In the genomic region with DNA sequence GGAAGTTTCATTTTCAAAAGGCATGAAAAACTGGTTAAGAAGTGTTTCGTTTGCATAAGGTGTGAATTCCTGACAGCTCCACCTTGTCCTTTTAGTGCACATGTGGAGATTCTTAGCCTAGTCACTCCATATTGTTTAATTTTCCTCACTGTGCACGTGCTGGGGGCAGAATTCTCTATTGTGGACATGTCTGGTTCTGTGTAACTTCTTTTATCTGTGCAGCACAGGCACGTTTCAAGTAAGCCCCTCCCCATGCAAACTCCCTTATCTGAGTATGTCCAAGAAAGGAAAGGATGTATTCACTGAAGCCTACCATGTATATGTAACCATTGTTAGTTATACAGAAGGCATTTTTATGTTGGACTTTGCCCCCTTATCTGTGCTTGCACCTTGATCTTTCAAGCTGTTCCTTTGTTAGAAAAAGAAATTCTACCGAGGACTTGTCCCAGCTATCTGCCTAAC, we compare ENCODE assay signal across 34 cellular contexts.
A peak's percentile ranks its signal among the peaks of the same experiment; 100 is the strongest.
DNase-seq lines count a peak whose midpoint lies in the region; ATAC-seq, FAIRE-seq and TF ChIP-seq lines count a peak whose summit lies in the region.
"Had no signal": no experiment of that assay in that cellular context is flagged by ENCODE, and none has a peak within 500 bp of the region (broad histone marks: within the 10 kb centered on the region; RNA-seq: fewer than 3 reads in every experiment).

No MANE protein-coding gene starts in this region.

- DNase-seq in DMS53 (lab: John Stamatoyannopoulos, UW) (peak; percentile 73), OCI-M2 (lab: John Stamatoyannopoulos, UW; ENCODE audit: unreplicated experiment) (peak; percentile 12), endothelial cell of umbilical vein (ENCODE audit: low read depth, low spot score) (peak; percentile 87), progenitor cell of endocrine pancreas (ENCODE audit: low spot score, unreplicated experiment) (no peak), posterior cingulate gyrus (no peak), AG20443 (ENCODE audit: low spot score) (no peak)
- DNase-seq: activated CD4-positive, alpha-beta memory T cell treated with anti-CD3 and anti-CD28 coated beads, Interleukin-2, amount 10 ng/mL, durations not matched to agents 7 days and 5 days; activated CD4-positive, alpha-beta T cell treated with anti-CD3 and anti-CD28 coated beads for 1 hour; C1 segment of cervical spinal cord; effector CD8-positive, alpha-beta T cell; EL; esophagus squamous epithelium; foreskin melanocyte; H7; hippocampal formation; mesenchymal stem cell; naive B cell; NCI-H1417 treated with DMSO at 0.1 percent for 48 hours; NCI-H2081 treated with DMSO at 0.1 percent for 48 hours; NCI-H446; NCI-H82; nucleus accumbens; retina; stimulated activated CD4-positive, alpha-beta T cell treated with anti-CD3 and anti-CD28 coated beads, Interleukin-2, amount 100 ng/mL, for 24 hours; T-helper 1 cell; transverse colon had no signal

- H3K4me1 ChIP-seq in endothelial cell of umbilical vein (ENCODE audit: control insufficient read depth, extremely low read depth, insufficient read depth, low read length) = peaks cover 20% of the 10 kb centered on the region
- H3K4me1 ChIP-seq: esophagus squamous epithelium had no signal

- BruUV-seq in endothelial cell of umbilical vein (replicated peaks; lab: Mats Ljungman, UMichigan) = no TSS peak

- H3K4me2 ChIP-seq in endothelial cell of umbilical vein (ENCODE audit: insufficient read depth, low read length) = no peak overlapping the region

- no peaks in the 10 kb centered on the region for H3K36me3 ChIP-seq in endothelial cell of umbilical vein (ENCODE audit: control insufficient read depth in 2 of 2, extremely low read depth in 1 of 2, insufficient read depth in 2 of 2, low read length in 2 of 2)
- H3K36me3 ChIP-seq: esophagus squamous epithelium, transverse colon had no signal

- H3K9me3 ChIP-seq in endothelial cell of umbilical vein (replicated peaks; ENCODE audit: control insufficient read depth, insufficient read depth, low read length) = no peaks in the 10 kb centered on the region
- H3K9me3 ChIP-seq: esophagus squamous epithelium, transverse colon had no signal

- H3K4me3 Mint-ChIP-seq in progenitor cell of endocrine pancreas (ENCODE audit: low read depth) = no peak overlapping the region
- H3K4me3 Mint-ChIP-seq: activated CD4-positive, alpha-beta memory T cell treated with anti-CD3 and anti-CD28 coated beads, Interleukin-2, amount 10 ng/mL, durations not matched to agents 7 days and 5 days; IgD-negative memory B cell; naive B cell had no signal

- ATAC-seq in GM18868 (IDR thresholded peaks at IDR 0.05; ENCODE audit: unreplicated experiment) = no peak
- no peak for ATAC-seq in esophagus mucosa
- ATAC-seq: activated naive CD4-positive, alpha-beta T cell treated with anti-CD3 and anti-CD28 coated beads, Interleukin-2, amount 50 U/mL, for 72 hours had no signal

- H3K79me2 ChIP-seq in endothelial cell of umbilical vein (ENCODE audit: control insufficient read depth, insufficient read depth, low read length) = no peaks in the 10 kb centered on the region

- H2AFZ ChIP-seq in endothelial cell of umbilical vein (ENCODE audit: low read depth, low read length) = peak overlapping the region; percentile 86

- H3K9me1 ChIP-seq in endothelial cell of umbilical vein (replicated peaks; ENCODE audit: control insufficient read depth, extremely low read depth, insufficient read depth, low read length) = no peaks in the 10 kb centered on the region

- no peak overlapping the region for H3K27ac ChIP-seq in endothelial cell of umbilical vein (ENCODE audit: insufficient read depth, low read depth, low read length)
- H3K27ac ChIP-seq: esophagus squamous epithelium, RWPE1 had no signal

- H3K4me1 Mint-ChIP-seq in progenitor cell of endocrine pancreas (ENCODE audit: low read depth) = peaks cover 36% of the 10 kb centered on the region
- H3K4me1 Mint-ChIP-seq: activated CD4-positive, alpha-beta memory T cell treated with anti-CD3 and anti-CD28 coated beads, Interleukin-2, amount 10 ng/mL, durations not matched to agents 7 days and 5 days; IgD-negative memory B cell; naive B cell had no signal

- H3K27me3 Mint-ChIP-seq in progenitor cell of endocrine pancreas = no peaks in the 10 kb centered on the region
- H3K27me3 Mint-ChIP-seq: activated CD4-positive, alpha-beta memory T cell treated with anti-CD3 and anti-CD28 coated beads, Interleukin-2, amount 10 ng/mL, durations not matched to agents 7 days and 5 days; IgD-negative memory B cell; naive B cell had no signal

- CTCF ChIA-PET in endothelial cell of umbilical vein (lab: Charles Lee) = no interaction called here

- H3K27ac Mint-ChIP-seq in progenitor cell of endocrine pancreas = peak overlapping the region; percentile 85
- H3K27ac Mint-ChIP-seq: activated CD4-positive, alpha-beta memory T cell treated with anti-CD3 and anti-CD28 coated beads, Interleukin-2, amount 10 ng/mL, durations not matched to agents 7 days and 5 days; activated naive CD4-positive, alpha-beta T cell treated with anti-CD3 and anti-CD28 coated beads, Interleukin-2, amount 50 U/mL, for 72 hours; activated T-helper 2 cell treated with anti-CD3 and anti-CD28 coated beads, Interferon-gamma antibody, Interleukin-2, Interleukin-4, amounts not matched to agents 10 μg/mL and 5 μg/mL and 100 μg/mL, durations not matched to agents 14 hours and 24 hours and 36 hours; IgD-negative memory B cell; naive B cell had no signal

- no peaks in the 10 kb centered on the region for H3K9me3 Mint-ChIP-seq in progenitor cell of endocrine pancreas (ENCODE audit: low read depth)
- H3K9me3 Mint-ChIP-seq: activated T-helper 2 cell treated with anti-CD3 and anti-CD28 coated beads, Interferon-gamma antibody, Interleukin-2, Interleukin-4, amounts not matched to agents 10 μg/mL and 5 μg/mL and 100 μg/mL, durations not matched to agents 14 hours and 24 hours and 36 hours had no signal

- TF ChIP-seq POLR2A in endothelial cell of umbilical vein (IDR thresholded peaks at IDR 0.05; ENCODE audit: low read depth, low read length) = no peak

- H4K20me1 ChIP-seq in endothelial cell of umbilical vein (replicated peaks; ENCODE audit: control insufficient read depth, extremely low read depth, insufficient read depth, low read length) = no peaks in the 10 kb centered on the region

- POLR2A ChIA-PET in endothelial cell of umbilical vein (lab: Charles Lee) = no interaction called here

- TF ChIP-seq CTCF in endothelial cell of umbilical vein (IDR thresholded peaks at IDR 0.05; ENCODE audit: extremely low read depth in 1 of 2, insufficient read depth in 1 of 2, low read depth in 1 of 2, low read length in 2 of 2) (no peak), progenitor cell of endocrine pancreas (IDR thresholded peaks at IDR 0.05; ENCODE audit: unreplicated experiment) (no peak)

- intact Hi-C loops in endothelial cell of umbilical vein (cut with micrococcal nuclease) (no loop called here), posterior cingulate gyrus (cut with DNase I) (no loop called here)

- dilution Hi-C loops in endothelial cell of umbilical vein (cut with MboI; ENCODE audit: extremely low pct_ligation_motif_present, low sequenced_read_pairs) = no loop called here

- H3K4me3 ChIP-seq in endothelial cell of umbilical vein (replicated peaks in 1 of 3; ENCODE audit: insufficient read depth in 1 of 3, low read depth in 1 of 3, low read length in 3 of 3) = no peak overlapping the region
- H3K4me3 ChIP-seq: esophagus squamous epithelium, transverse colon had no signal

- H3K9ac ChIP-seq in endothelial cell of umbilical vein (replicated peaks; ENCODE audit: extremely low read depth, insufficient read depth, low read length) = no peak overlapping the region

- no peaks in the 10 kb centered on the region for H3K27me3 ChIP-seq in endothelial cell of umbilical vein (ENCODE audit: control insufficient read depth in 2 of 2, insufficient read depth in 2 of 2, low read length in 2 of 2)
- H3K27me3 ChIP-seq: esophagus squamous epithelium, transverse colon had no signal

- H3K36me3 Mint-ChIP-seq in progenitor cell of endocrine pancreas (ENCODE audit: insufficient read depth) = no peaks in the 10 kb centered on the region
- H3K36me3 Mint-ChIP-seq: activated naive CD4-positive, alpha-beta T cell treated with anti-CD3 and anti-CD28 coated beads, Interleukin-2, amount 50 U/mL, for 72 hours; IgD-negative memory B cell; naive B cell had no signal

- FAIRE-seq in endothelial cell of umbilical vein (lab: Jason Lieb, UNC) = no peak
- FAIRE-seq: bronchial epithelial cell, GM12891 had no signal

TF ChIP-seq in endothelial cell of umbilical vein, 7 proteins besides CTCF, POLR2A, EP300 and RAD21:
- TF ChIP-seq JUN (IDR thresholded peaks at IDR 0.05; ENCODE audit: borderline replicate concordance, insufficient read depth, insufficient read length, low read depth) (no peak), FOS (IDR thresholded peaks at IDR 0.05; ENCODE audit: borderline replicate concordance, insufficient read depth, low read length) (no peak), GATA2 (IDR thresholded peaks at IDR 0.05; ENCODE audit: insufficient read depth, insufficient read length, low read depth, low read length) (no peak)
- TF ChIP-seq, protein P1, sequence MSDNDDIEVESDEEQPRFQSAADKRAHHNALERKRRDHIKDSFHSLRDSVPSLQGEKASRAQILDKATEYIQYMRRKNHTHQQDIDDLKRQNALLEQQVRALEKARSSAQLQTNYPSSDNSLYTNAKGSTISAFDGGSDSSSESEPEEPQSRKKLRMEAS (IDR thresholded peaks at IDR 0.05; ENCODE audit: insufficient read depth, insufficient read length) = peak; percentile 11

Comparison
In these comparisons a context has a peak if more than half of its experiments do, and no peak if none do; other contexts are left out.
1. DNase-seq: peak in DMS53 (single experiment), OCI-M2 (single experiment) and endothelial cell of umbilical vein (single experiment); none in progenitor cell of endocrine pancreas (single experiment), posterior cingulate gyrus (0 of 10) and AG20443 (single experiment).